ENCODE assay signal across 20 cellular contexts in genomic region chr3:123859177-123859576, GRCh38. TPM values are rescaled to one million over a fixed set of nuclear protein-coding genes. Genes with fewer than 3 reads are reported as not detected.
DNase-seq lines count a peak whose midpoint lies in the region; ATAC-seq and TF ChIP-seq lines count a peak whose summit lies in the region.
"Had no signal": no experiment of that assay in that cellular context is flagged by ENCODE, and none has a peak within 500 bp of the region (broad histone marks: within the 10 kb centered on the region; RNA-seq: fewer than 3 reads in every experiment).

No MANE protein-coding gene starts in this region.

- no peak for DNase-seq in Caco-2
- peak; percentile 9 for DNase-seq in fibroblast of gingiva (ENCODE audit: low read depth)
- DNase-seq in trophoblast cell: peak; percentile 60 to 91
- DNase-seq in sigmoid colon: no peak
- DNase-seq in WERI-Rb-1: no peak
- DNase-seq in stimulated activated CD4-positive, alpha-beta T cell treated with anti-CD3 and anti-CD28 coated beads, Interleukin-4, amount 100 ng/mL, for 24 hours: no peak
- DNase-seq: CD8-positive, alpha-beta T cell; GOT3; KG1; NCI-H1105 treated with DMSO at 0.1 percent for 48 hours; NCI-H1694 treated with DMSO at 0.1 percent for 48 hours; NCI-H510A treated with DMSO at 0.1 percent for 48 hours; NCI-H774; OCI-M1; SHP77 had no signal

- no peaks in the 10 kb centered on the region for H3K27me3 ChIP-seq in Caco-2 (replicated peaks; ENCODE audit: control insufficient read depth, insufficient read depth, low read length)
- no peaks in the 10 kb centered on the region for H3K27me3 ChIP-seq in trophoblast cell (ENCODE audit: insufficient read depth, low read length)
- no peaks in the 10 kb centered on the region for H3K27me3 ChIP-seq in sigmoid colon
- H3K27me3 ChIP-seq in WERI-Rb-1 (ENCODE audit: insufficient read depth, low read depth, severe bottlenecking): no peaks in the 10 kb centered on the region
- H3K27me3 ChIP-seq: BLaER1 treated with 17β-estradiol and CSF1 and Interleukin-3, amounts not matched to agents 10 nM and 100 nM had no signal

- CTCF ChIA-PET in Caco-2 (lab: Charles Lee): no interaction called here

- peak overlapping the region; percentile 27 for H3K27ac Mint-ChIP-seq in Caco-2 (ENCODE audit: unreplicated experiment)
- H3K27ac Mint-ChIP-seq: CD8-positive, alpha-beta T cell had no signal

- no peak overlapping the region for H4K8ac ChIP-seq in trophoblast cell (ENCODE audit: low read depth, low read length)

- no peak for TF ChIP-seq POLR2A in sigmoid colon (IDR thresholded peaks at IDR 0.05)

- no TSS peak for BruUV-seq in Caco-2 (replicated peaks; lab: Mats Ljungman, UMichigan)

- ATAC-seq in SK-N-SH treated with all-trans-retinoic acid at 6 μM for 48 hours (no peak; the same call in 2 of the 3 replicates), HG02571 (IDR thresholded peaks at IDR 0.05; ENCODE audit: unreplicated experiment) (no peak)
- ATAC-seq: CD8-positive, alpha-beta T cell; HCT116 had no signal

- H2AFZ ChIP-seq in trophoblast cell (ENCODE audit: insufficient read depth, low read length, poor library complexity): no peak overlapping the region

- H4K91ac ChIP-seq in trophoblast cell (ENCODE audit: low read depth, low read length): no peak overlapping the region

- H3K9me3 ChIP-seq in Caco-2 (peaks cover 14% of the 10 kb centered on the region), trophoblast cell (ENCODE audit: insufficient read depth, low read depth, low read length) (no peaks in the 10 kb centered on the region), sigmoid colon (no peaks in the 10 kb centered on the region), WERI-Rb-1 (ENCODE audit: severe bottlenecking) (no peaks in the 10 kb centered on the region)

- peaks cover 7% of the 10 kb centered on the region for H3K4me1 Mint-ChIP-seq in Caco-2 (ENCODE audit: low read depth, unreplicated experiment)

- H3K9me3 Mint-ChIP-seq in Caco-2 (ENCODE audit: unreplicated experiment): peaks cover 13% of the 10 kb centered on the region
- H3K9me3 Mint-ChIP-seq: CD8-positive, alpha-beta T cell had no signal

- no peaks in the 10 kb centered on the region for H3K79me2 ChIP-seq in trophoblast cell (ENCODE audit: control insufficient read depth, insufficient read depth, low read length, poor library complexity)

- intact Hi-C loops in Caco-2 (cut with micrococcal nuclease; ENCODE audit: unreplicated experiment) (no loop called here), sigmoid colon (cut with DNase I) (no loop called here)

- no peak overlapping the region for H3K4me3 Mint-ChIP-seq in Caco-2 (ENCODE audit: unreplicated experiment)
- H3K4me3 Mint-ChIP-seq: CD8-positive, alpha-beta T cell had no signal

- TF ChIP-seq EP300 in sigmoid colon (IDR thresholded peaks at IDR 0.05): no peak

- no peak overlapping the region for H2AK5ac ChIP-seq in trophoblast cell (ENCODE audit: low read length)

- H3K14ac ChIP-seq in trophoblast cell (ENCODE audit: low read length): no peak overlapping the region

- no peak overlapping the region for H3K18ac ChIP-seq in trophoblast cell (ENCODE audit: low read length)

- no peaks in the 10 kb centered on the region for H3K36me3 ChIP-seq in Caco-2 (ENCODE audit: control insufficient read depth, insufficient read depth, low read length)
- H3K36me3 ChIP-seq in trophoblast cell (ENCODE audit: control insufficient read depth in 1 of 2, insufficient read depth in 2 of 2, low read length in 2 of 2): no peaks in the 10 kb centered on the region
- no peaks in the 10 kb centered on the region for H3K36me3 ChIP-seq in sigmoid colon
- no peaks in the 10 kb centered on the region for H3K36me3 ChIP-seq in WERI-Rb-1

- no peak overlapping the region for H2BK120ac ChIP-seq in trophoblast cell (ENCODE audit: insufficient read depth, low read length, poor library complexity)

- no peak overlapping the region for H3K4me3 ChIP-seq in Caco-2 (ENCODE audit: low read depth, low read length)
- H3K4me3 ChIP-seq in trophoblast cell (ENCODE audit: low read depth, low read length): no peak overlapping the region
- no peak overlapping the region for H3K4me3 ChIP-seq in sigmoid colon
- no peak overlapping the region for H3K4me3 ChIP-seq in WERI-Rb-1 (ENCODE audit: low read depth, low read length)
- H3K4me3 ChIP-seq: BLaER1 treated with 17β-estradiol and CSF1 and Interleukin-3, amounts not matched to agents 10 nM and 100 nM; SK-N-MC had no signal

- POLR2A ChIA-PET in Caco-2 (lab: Charles Lee): no interaction called here

- no peak overlapping the region for H2BK5ac ChIP-seq in trophoblast cell (ENCODE audit: low read depth, low read length, poor library complexity)

- H2BK12ac ChIP-seq in trophoblast cell (ENCODE audit: low read length): no peak overlapping the region

- peaks cover 15% of the 10 kb centered on the region for H3K4me1 ChIP-seq in Caco-2
- H3K4me1 ChIP-seq in trophoblast cell (ENCODE audit: control insufficient read depth in 1 of 2, insufficient read depth in 2 of 2, low read length in 2 of 2): peaks cover 24 to 25% of the 10 kb centered on the region in 2 experiments
- H3K4me1 ChIP-seq in sigmoid colon: no peaks in the 10 kb centered on the region

- WGBS in trophoblast cell (ENCODE audit: extremely low coverage, insufficient coverage, insufficient read length): no CpG with 5 or more reads among the region's 1 CpG
- WGBS in sigmoid colon, 2 donors: 89 to 97% methylated on average over 1 of the region's 1 CpG

- H3K4ac ChIP-seq in trophoblast cell (ENCODE audit: low read depth, low read length): no peak overlapping the region

- no peak overlapping the region for H3K23ac ChIP-seq in trophoblast cell (ENCODE audit: low read length)

- H3K27me3 Mint-ChIP-seq in Caco-2 (ENCODE audit: insufficient read depth, unreplicated experiment): no peaks in the 10 kb centered on the region

- no peak overlapping the region for H4K12ac ChIP-seq in trophoblast cell (ENCODE audit: low read depth, low read length)

- H3K9ac ChIP-seq in trophoblast cell (ENCODE audit: low read length): no peak overlapping the region
- H3K9ac ChIP-seq: BLaER1 treated with 17β-estradiol and CSF1 and Interleukin-3, amounts not matched to agents 10 nM and 100 nM had no signal

- TF ChIP-seq CTCF in Caco-2 (IDR thresholded peaks at IDR 0.05; ENCODE audit: insufficient read depth in 1 of 2, low read depth in 1 of 2, low read length in 1 of 2, severe bottlenecking in 1 of 2, unreplicated experiment in 1 of 2) (no peak), sigmoid colon (IDR thresholded peaks at IDR 0.05) (no peak), WERI-Rb-1 (IDR thresholded peaks at IDR 0.05; ENCODE audit: low read depth, low read length) (no peak)

- H3K27ac ChIP-seq in trophoblast cell (ENCODE audit: low read depth, low read length) (peak overlapping the region; percentile 75), sigmoid colon (no peak overlapping the region), WERI-Rb-1 (no peak overlapping the region)
- H3K27ac ChIP-seq: BLaER1 treated with 17β-estradiol and CSF1 and Interleukin-3, amounts not matched to agents 10 nM and 100 nM; SK-N-MC had no signal

- H3K36me3 Mint-ChIP-seq in Caco-2 (ENCODE audit: insufficient read depth, unreplicated experiment): no peaks in the 10 kb centered on the region
- H3K36me3 Mint-ChIP-seq: CD8-positive, alpha-beta T cell had no signal

- peaks cover 24% of the 10 kb centered on the region for H3K79me1 ChIP-seq in trophoblast cell (ENCODE audit: low read length)

- no peak overlapping the region for H3K4me2 ChIP-seq in trophoblast cell (ENCODE audit: low read length)
- H3K4me2 ChIP-seq: BLaER1 treated with 17β-estradiol and CSF1 and Interleukin-3, amounts not matched to agents 10 nM and 100 nM had no signal

TF ChIP-seq in SK-N-SH treated with all-trans-retinoic acid at 6 μM for 48 hours, 23 proteins besides CTCF, POLR2A, EP300 and RAD21 (continues in another document):
- TF ChIP-seq TCF4 (CRISPR knock-in tag; IDR thresholded peaks at IDR 0.05; ENCODE audit: borderline replicate concordance): peak; percentile 72; the same call in 1 of the 2 replicates
- TF ChIP-seq ISL1 (CRISPR knock-in tag; IDR thresholded peaks at IDR 0.05): peak; percentile 87
- 0 out of 2 replicates have a peak, but pooled peaks have one; percentile 33 for TF ChIP-seq CSRNP3 (CRISPR knock-in tag; IDR thresholded peaks at IDR 0.05)
- no peak for TF ChIP-seq TOX (CRISPR knock-in tag; IDR thresholded peaks at IDR 0.05; ENCODE audit: borderline replicate concordance)

RNA-seq across cellular contexts. Expression of gene MYLK, which starts 25.0 kb away (rescaled TPM):
- 18.8 and 23.0 TPM in 2 replicates for total RNA-seq in Caco-2 (2022)
- 57.6 and 60.4 TPM in 2 replicates for polyA plus RNA-seq in trophoblast cell (2013)
- total RNA-seq in sigmoid colon: 1,000 to 10,000 TPM; 1,169 to 2,153 (median 1,962) TPM
- polyA plus RNA-seq in sigmoid colon: 100 to 1,000 TPM in 1 of 3 donors, 10 to 100 TPM in 2; 21.5 to 155 (median 34.2) TPM
- total RNA-seq: CD8-positive, alpha-beta T cell had no signal

Comparison
In these comparisons a context has a peak if more than half of its experiments do, and no peak if none do; other contexts are left out.
1. DNase-seq: peak in fibroblast of gingiva (single experiment) and trophoblast cell (2 of 2); none in Caco-2 (0 of 2), sigmoid colon (single experiment), WERI-Rb-1 (single experiment) and stimulated activated CD4-positive, alpha-beta T cell treated with anti-CD3 and anti-CD28 coated beads, Interleukin-4, amount 100 ng/mL, for 24 hours (single experiment).
2. RNA of gene MYLK, which starts 25.0 kb away (total RNA-seq): 1,169 to 2,153 TPM in sigmoid colon; 18.8 to 23.0 TPM in Caco-2; every median in the first group is over 10 times any median in the second.